ENCODE assay signal across 1 cellular context in genomic region chr20:63496404-63497120, GRCh38.
TF ChIP-seq lines count a peak whose summit lies in the region.

No MANE protein-coding gene starts in this region.

TF ChIP-seq in IMR-90, 13 proteins besides CTCF, POLR2A, EP300 and RAD21:
- TF ChIP-seq ELK1 (IDR thresholded peaks at IDR 0.05; ENCODE audit: borderline replicate concordance, low read depth, low read length) (no peak), RFX5 (IDR thresholded peaks at IDR 0.05; ENCODE audit: low read depth, low read length) (no peak), BHLHE40 (IDR thresholded peaks at IDR 0.05; ENCODE audit: low read depth, low read length) (no peak), MXI1 (IDR thresholded peaks at IDR 0.05; ENCODE audit: borderline replicate concordance, low read depth, low read length) (no peak), CHD1 (IDR thresholded peaks at IDR 0.05; ENCODE audit: low read depth, low read length) (no peak), MAZ (IDR thresholded peaks at IDR 0.05; ENCODE audit: borderline replicate concordance, low read depth, low read length) (no peak), CEBPB (IDR thresholded peaks at IDR 0.05; ENCODE audit: low read depth, low read length) (no peak), SMC3 (IDR thresholded peaks at IDR 0.05; ENCODE audit: low read depth, low read length) (no peak), MAFK (IDR thresholded peaks at IDR 0.05; ENCODE audit: low read depth, low read length) (no peak), RCOR1 (IDR thresholded peaks at IDR 0.05; ENCODE audit: insufficient replicate concordance, low read length) (no peak), USF2 (IDR thresholded peaks at IDR 0.05; ENCODE audit: low read depth, low read length) (no peak), NFE2L2 (IDR thresholded peaks at IDR 0.05; ENCODE audit: low read depth, low read length) (no peak), FOS (IDR thresholded peaks at IDR 0.05; ENCODE audit: low read depth, low read length) (no peak)
